ENCODE assay signal across 8 cellular contexts in the genomic region with DNA sequence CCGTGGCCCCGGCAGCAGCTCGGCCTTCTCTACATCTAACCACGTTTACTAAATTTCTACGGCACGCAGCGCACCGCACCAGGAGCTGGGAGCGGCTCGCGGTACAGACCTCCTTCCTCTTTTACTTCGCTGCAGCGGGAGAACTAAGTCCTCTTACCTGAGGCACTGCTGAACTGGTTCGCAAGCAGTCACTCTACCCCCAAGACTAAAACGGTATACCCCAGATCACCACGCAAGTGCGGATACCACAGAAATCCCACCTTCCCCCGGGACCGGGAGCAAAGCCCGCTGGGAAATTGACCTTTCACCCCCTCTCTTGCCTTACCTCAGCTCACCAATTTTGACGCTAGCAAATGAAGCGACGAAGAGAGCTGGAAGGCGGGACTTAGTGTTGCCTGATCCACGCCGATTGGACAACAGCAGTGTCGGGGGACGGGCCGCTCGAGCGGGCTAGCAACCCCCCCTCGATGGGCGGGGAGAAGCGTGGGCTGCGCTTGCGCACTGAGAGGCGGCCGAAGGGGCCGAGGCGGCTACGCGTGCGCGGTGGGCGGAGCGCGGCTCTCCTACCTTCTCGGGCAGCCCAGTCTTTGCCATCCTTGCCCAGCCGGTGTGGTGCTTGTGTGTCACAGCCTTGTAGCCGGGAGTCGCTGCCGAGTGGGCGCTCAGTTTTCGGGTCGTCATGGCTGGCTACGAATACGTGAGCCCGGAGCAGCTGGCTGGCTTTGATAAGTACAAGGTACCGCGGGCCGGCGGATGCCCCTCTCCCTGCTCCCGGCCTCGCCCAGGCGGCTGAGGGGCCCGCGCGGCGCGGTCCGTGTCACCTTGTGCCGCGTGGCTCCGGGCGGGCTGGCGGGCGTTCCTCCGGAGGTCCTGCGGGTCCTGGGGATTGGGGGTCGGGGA. TPM values are rescaled to one million over a fixed set of nuclear protein-coding genes. Genes with fewer than 3 reads are reported as not detected.
DNase-seq lines count a peak whose midpoint lies in the region; ATAC-seq and TF ChIP-seq lines count a peak whose summit lies in the region.

A gene with protein sequence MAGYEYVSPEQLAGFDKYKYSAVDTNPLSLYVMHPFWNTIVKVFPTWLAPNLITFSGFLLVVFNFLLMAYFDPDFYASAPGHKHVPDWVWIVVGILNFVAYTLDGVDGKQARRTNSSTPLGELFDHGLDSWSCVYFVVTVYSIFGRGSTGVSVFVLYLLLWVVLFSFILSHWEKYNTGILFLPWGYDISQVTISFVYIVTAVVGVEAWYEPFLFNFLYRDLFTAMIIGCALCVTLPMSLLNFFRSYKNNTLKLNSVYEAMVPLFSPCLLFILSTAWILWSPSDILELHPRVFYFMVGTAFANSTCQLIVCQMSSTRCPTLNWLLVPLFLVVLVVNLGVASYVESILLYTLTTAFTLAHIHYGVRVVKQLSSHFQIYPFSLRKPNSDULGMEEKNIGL (plus strand): TSS at position 590 of the 900 bp plus-strand sequence. CDS start 90 bp downstream, at position 680.

- no peak for TF ChIP-seq CTCF in GM12875 (IDR thresholded peaks at IDR 0.05; ENCODE audit: borderline replicate concordance, insufficient read depth, low read depth, low read length)
- TF ChIP-seq CTCF in cardiac muscle cell (IDR thresholded peaks at IDR 0.05; ENCODE audit: low read depth, low read length), result no peak
- TF ChIP-seq CTCF in parathyroid adenoma (IDR thresholded peaks at IDR 0.05), result peak; percentile 20
- TF ChIP-seq CTCF in tibial nerve (IDR thresholded peaks at IDR 0.05), result peak in 2 of 5 experiments; percentile 18 to 31

- H3K4me2 ChIP-seq in parathyroid adenoma (ENCODE audit: low read length), result peak within 1 kb of the TSS; percentile 69

- H3K4me1 ChIP-seq in adipocyte (ENCODE audit: control insufficient read depth, insufficient read depth, low read length) (peaks cover 26% of the 10 kb centered on the region), cardiac muscle cell (ENCODE audit: low read depth) (peaks cover 16% of the 10 kb centered on the region), parathyroid adenoma (peaks cover 7% of the 10 kb centered on the region), tibial nerve (peaks cover 0 to 34% (median 23%) of the 10 kb centered on the region in 4 donors)

- H3K27me3 ChIP-seq in adipocyte (replicated peaks; ENCODE audit: control insufficient read depth, insufficient read depth, low read length) (no peaks in the 10 kb centered on the region), cardiac muscle cell (no peaks in the 10 kb centered on the region), parathyroid adenoma (ENCODE audit: control insufficient read depth, insufficient read depth, low read length) (no peaks in the 10 kb centered on the region), tibial nerve (no peaks in the 10 kb centered on the region)

- H3K27ac ChIP-seq in cardiac muscle cell, result peak within 1 kb of the TSS; percentile 94
- peak within 1 kb of the TSS; percentile 90 for H3K27ac ChIP-seq in parathyroid adenoma
- peak within 1 kb of the TSS; percentile 74 to 97 (median 92) for H3K27ac ChIP-seq in tibial nerve

- TF ChIP-seq POLR2A in tibial nerve (IDR thresholded peaks at IDR 0.05), result peak; percentile 70 to 89

- H3K9ac ChIP-seq in adipocyte (ENCODE audit: low read length) (peak within 1 kb of the TSS; percentile 97), parathyroid adenoma (peak within 1 kb of the TSS; percentile 47)

- H3K36me3 ChIP-seq in adipocyte (ENCODE audit: control insufficient read depth, insufficient read depth, low read length, severe bottlenecking) (no peaks in the 10 kb centered on the region), cardiac muscle cell (no peaks in the 10 kb centered on the region), parathyroid adenoma (ENCODE audit: control insufficient read depth, insufficient read depth, low read length) (no peaks in the 10 kb centered on the region), tibial nerve (no peaks in the 10 kb centered on the region)

- ATAC-seq in HG02798 (IDR thresholded peaks at IDR 0.05; ENCODE audit: poor library complexity, unreplicated experiment), result peak; percentile 96

- H3K79me2 ChIP-seq in parathyroid adenoma, result peaks cover 25% of the 10 kb centered on the region

- no peaks in the 10 kb centered on the region for H3K9me3 ChIP-seq in adipocyte (ENCODE audit: control insufficient read depth, low read length)
- no peaks in the 10 kb centered on the region for H3K9me3 ChIP-seq in cardiac muscle cell (ENCODE audit: low read depth)
- no peaks in the 10 kb centered on the region for H3K9me3 ChIP-seq in parathyroid adenoma (ENCODE audit: control insufficient read depth, low read length)
- no peaks in the 10 kb centered on the region for H3K9me3 ChIP-seq in tibial nerve

- peak; percentile 94 to 99 for TF ChIP-seq EP300 in tibial nerve (IDR thresholded peaks at IDR 0.05)

- H3K4me3 ChIP-seq in GM12875 (ENCODE audit: low read depth, low read length) (peak within 1 kb of the TSS; percentile 87), adipocyte (ENCODE audit: low read length) (peak within 1 kb of the TSS; percentile 95), cardiac muscle cell (peak within 1 kb of the TSS; percentile 58), parathyroid adenoma (ENCODE audit: low read depth, low read length) (peak within 1 kb of the TSS; percentile 76), tibial nerve (peak within 1 kb of the TSS; percentile 59 to 96 (median 81))

- DNase-seq in NCI-H1436 (lab: John Stamatoyannopoulos, UW) (peak; percentile 99), T follicular helper cell (ENCODE audit: low read depth) (peak; percentile 99), adipocyte (ENCODE audit: low read depth) (peak; percentile 100), cardiac muscle cell (ENCODE audit: low read depth in 1 of 2, low spot score in 1 of 2) (peak; percentile 99 to 100), tibial nerve (ENCODE audit: low spot score in 2 of 2) (peak; percentile 95 to 96)

- peak within 1 kb of the TSS; percentile 97 for H2AFZ ChIP-seq in parathyroid adenoma

- WGBS in tibial nerve, 2 donors, result 0 to 1% methylated on average over 17 to 56 of the region's 80 CpGs

RNA-seq across cellular contexts. Expression of the gene that starts here (rescaled TPM):
- total RNA-seq in cardiac muscle cell, result 9.3 and 13.7 TPM in 2 replicates
- polyA plus RNA-seq in cardiac muscle cell, result 8.1 and 10.4 TPM in 2 replicates
- 10 to 100 TPM; 13.5 to 22.2 (median 17.1) TPM for total RNA-seq in tibial nerve

Comparison
In these comparisons a context has a peak if more than half of its experiments do, and no peak if none do; other contexts are left out.
1. Peak in every context shown above with its lines: DNase-seq, ATAC-seq, H3K4me3 ChIP-seq and H3K27ac ChIP-seq.